ENCODE assay signal across 12 cellular contexts in the genomic region with DNA sequence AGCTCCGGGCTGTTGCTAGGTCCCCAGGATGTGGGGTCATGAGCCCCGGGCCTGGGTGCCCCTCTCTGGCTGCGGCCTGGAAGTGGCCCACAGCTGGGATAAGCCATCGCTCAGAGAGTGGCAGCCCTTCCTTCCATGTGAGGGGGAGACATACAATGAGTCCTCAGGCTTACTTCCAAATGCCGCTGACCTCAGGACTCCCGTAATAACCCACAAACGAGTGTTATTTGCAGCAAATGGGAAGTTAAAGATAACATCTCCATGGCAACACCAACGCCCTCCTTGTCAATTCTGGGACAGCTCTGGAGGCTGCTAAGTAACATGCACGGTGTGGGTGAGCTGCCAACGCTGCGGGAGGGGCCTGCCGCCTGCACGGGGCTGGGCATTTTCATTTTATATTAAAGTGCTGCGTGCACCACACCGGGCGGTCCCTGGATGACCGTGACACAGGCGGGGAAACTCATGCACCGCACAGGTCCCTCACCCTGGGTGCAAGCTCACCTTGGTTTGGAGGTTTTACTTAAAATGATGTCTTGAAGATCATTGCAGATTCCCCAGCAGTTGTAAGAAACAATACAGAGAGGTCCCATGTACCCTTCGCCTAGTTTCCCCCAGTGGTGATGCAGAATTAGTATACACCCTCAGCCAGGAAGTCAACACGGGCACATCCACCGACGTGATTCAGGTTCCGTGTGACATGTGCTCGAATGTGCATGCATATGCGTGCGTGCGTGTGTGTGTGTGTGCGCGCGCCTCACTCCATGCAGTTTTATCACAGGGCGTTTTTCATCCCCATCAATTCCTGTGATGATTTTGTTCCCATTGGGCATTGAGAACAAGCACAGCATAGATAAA.
A peak's percentile ranks its signal among the peaks of the same experiment; 100 is the strongest.
DNase-seq lines count a peak whose midpoint lies in the region; ATAC-seq, FAIRE-seq and TF ChIP-seq lines count a peak whose summit lies in the region.
"Had no signal": no experiment of that assay in that cellular context is flagged by ENCODE, and none has a peak within 500 bp of the region (broad histone marks: within the 10 kb centered on the region; RNA-seq: fewer than 3 reads in every experiment).

No MANE protein-coding gene starts in this region.

- H2AFZ ChIP-seq in H1 (ENCODE audit: low read length) (no peak overlapping the region), neuronal stem cell (ENCODE audit: low read length) (no peak overlapping the region)

- no peak overlapping the region for H3K27ac Mint-ChIP-seq in WTC11
- H3K27ac Mint-ChIP-seq in activated T-cell treated with anti-CD3 and anti-CD28 coated beads, Interleukin-2, amount 50 U/mL, for 24 hours: no peak overlapping the region
- H3K27ac Mint-ChIP-seq: activated B cell treated with CpG ODN at 0.5 μM for 24 hours had no signal

- POLR2A ChIA-PET in H1 (lab: Charles Lee; ENCODE audit: partially characterized antibody): interaction anchor here (0.6 to 1.6 kb wide), 2 partner anchors 11 to 30 kb away, joined by 3 to 5 read pairs; no protein-coding TSS in a partner anchor
- POLR2A ChIA-PET in WTC11 (lab: Charles Lee): interaction anchor here (0.5 to 1.3 kb wide), 2 partner anchors 29 to 405 kb away, joined by 4 to 8 read pairs; no protein-coding TSS in a partner anchor

- H4K8ac ChIP-seq in H1 (ENCODE audit: extremely low read depth, insufficient read depth, low read length) (no peak overlapping the region), neuronal stem cell (ENCODE audit: low read depth, low read length) (no peak overlapping the region)

- H3K18ac ChIP-seq in H1 (ENCODE audit: extremely low read depth, low read length) (no peak overlapping the region), neuronal stem cell (ENCODE audit: low read length) (no peak overlapping the region)

- no peak overlapping the region for H3K4me3 ChIP-seq in H1 (ENCODE audit: extremely low read depth in 1 of 4, insufficient read depth in 2 of 4, low read depth in 3 of 4, low read length in 4 of 4)
- H3K4me3 ChIP-seq in neuronal stem cell (ENCODE audit: low read length in 2 of 2): no peak overlapping the region

- TF ChIP-seq POLR2A in H1 (IDR thresholded peaks at IDR 0.05; ENCODE audit: control extremely low read depth in 1 of 2, low read depth in 2 of 2, low read length in 2 of 2): no peak

- H3K36me3 ChIP-seq in H1 (ENCODE audit: control insufficient read depth in 2 of 4, insufficient read depth in 4 of 4, low read length in 3 of 4) (no peaks in the 10 kb centered on the region), neuronal stem cell (replicated peaks in 1 of 2; ENCODE audit: control insufficient read depth in 2 of 2, insufficient read depth in 2 of 2, low read length in 2 of 2) (no peaks in the 10 kb centered on the region)
- H3K36me3 ChIP-seq: neutrophil had no signal

- H3K27ac ChIP-seq in H1 (ENCODE audit: low read depth, low read length) (no peak overlapping the region), neuronal stem cell (replicated peaks; ENCODE audit: low read length) (no peak overlapping the region)
- H3K27ac ChIP-seq: neutrophil had no signal

- peak; percentile 58 for DNase-seq in CMK (ENCODE audit: low read depth)
- DNase-seq in NOMO-1 treated with dmso at 0.1 percent for 144 hours (lab: John Stamatoyannopoulos, UW; ENCODE audit: unreplicated experiment): peak; percentile 26
- no peak for DNase-seq in H1 (ENCODE audit: low read depth in 1 of 2, low spot score in 2 of 2)
- DNase-seq in neuronal stem cell (ENCODE audit: low spot score): no peak
- no peak for DNase-seq in NCI-H1105 (lab: John Stamatoyannopoulos, UW)
- DNase-seq in NCI-H69 (lab: John Stamatoyannopoulos, UW): no peak
- no peak for DNase-seq in WTC11 (ENCODE audit: low spot score)
- no peak for DNase-seq in activated T-cell treated with anti-CD3 and anti-CD28 coated beads, Interleukin-2, amount 50 U/mL, for 24 hours
- DNase-seq: activated B cell treated with CpG ODN at 0.5 μM for 24 hours; activated naive CD4-positive, alpha-beta T cell treated with Interleukin-2 at 50 U/mL for 16 hours; KG1 had no signal

- H3K9ac ChIP-seq in H1 (replicated peaks in 1 of 4; ENCODE audit: extremely low read depth in 1 of 4, low read depth in 3 of 4, low read length in 3 of 4): no peak overlapping the region
- H3K9ac ChIP-seq in neuronal stem cell (ENCODE audit: low read depth, low read length, poor library complexity): no peak overlapping the region

- peaks cover 22% of the 10 kb centered on the region for H3K4me1 Mint-ChIP-seq in WTC11
- H3K4me1 Mint-ChIP-seq in activated T-cell treated with anti-CD3 and anti-CD28 coated beads, Interleukin-2, amount 50 U/mL, for 24 hours (ENCODE audit: low read depth): no peaks in the 10 kb centered on the region
- H3K4me1 Mint-ChIP-seq: activated B cell treated with CpG ODN at 0.5 μM for 24 hours had no signal

- H3K4me3 Mint-ChIP-seq in WTC11: no peak overlapping the region
- H3K4me3 Mint-ChIP-seq in activated T-cell treated with anti-CD3 and anti-CD28 coated beads, Interleukin-2, amount 50 U/mL, for 24 hours: no peak overlapping the region
- H3K4me3 Mint-ChIP-seq: activated B cell treated with CpG ODN at 0.5 μM for 24 hours had no signal

- H3K4me1 ChIP-seq in H1 (replicated peaks in 1 of 4; ENCODE audit: control insufficient read depth in 3 of 4, insufficient read depth in 4 of 4, low read length in 3 of 4) (peaks cover 4 to 8% (median 7%) of the 10 kb centered on the region in 4 experiments; a peak in 6 of 7 replicates), neuronal stem cell (ENCODE audit: control insufficient read depth in 2 of 2, insufficient read depth in 1 of 2, low read depth in 1 of 2, low read length in 2 of 2) (peaks cover 6 to 20% of the 10 kb centered on the region in 2 donors)

- no peaks in the 10 kb centered on the region for H3K79me2 ChIP-seq in H1 (ENCODE audit: control insufficient read depth in 1 of 2, insufficient read depth in 2 of 2, low read length in 2 of 2)

- no peaks in the 10 kb centered on the region for H3K9me3 Mint-ChIP-seq in WTC11
- no peaks in the 10 kb centered on the region for H3K9me3 Mint-ChIP-seq in activated T-cell treated with anti-CD3 and anti-CD28 coated beads, Interleukin-2, amount 50 U/mL, for 24 hours
- H3K9me3 Mint-ChIP-seq: activated B cell treated with CpG ODN at 0.5 μM for 24 hours had no signal

- H4K91ac ChIP-seq in H1 (replicated peaks; ENCODE audit: insufficient read length, low read length): no peak overlapping the region
- H4K91ac ChIP-seq in neuronal stem cell (ENCODE audit: low read depth, low read length, poor library complexity): no peak overlapping the region

- H3K4me2 ChIP-seq in H1 (ENCODE audit: insufficient read depth in 1 of 2, low read depth in 2 of 2, low read length in 2 of 2): no peak overlapping the region
- H3K4me2 ChIP-seq in neuronal stem cell (ENCODE audit: insufficient read depth, low read length, poor library complexity, severe bottlenecking): no peak overlapping the region

- ATAC-seq in WTC11: no peak

- no peak for TF ChIP-seq RAD21 in H1 (IDR thresholded peaks at IDR 0.05 in 1 of 2, conservative IDR thresholded peaks at IDR 0.05 in 1 of 2; ENCODE audit: low read depth in 2 of 2, low read length in 2 of 2)

- no peak for FAIRE-seq in H1 (lab: Jason Lieb, UNC)

- no peak overlapping the region for H3K23ac ChIP-seq in H1 (ENCODE audit: insufficient read length)
- H3K23ac ChIP-seq in neuronal stem cell (ENCODE audit: low read depth, low read length, poor library complexity): peak overlapping the region; percentile 2

- H2AK5ac ChIP-seq in H1 (ENCODE audit: low read depth, low read length): no peak overlapping the region
- peak overlapping the region; percentile 19 for H2AK5ac ChIP-seq in neuronal stem cell (ENCODE audit: low read depth, low read length)

- H3K79me1 ChIP-seq in H1 (ENCODE audit: low read depth, low read length): no peaks in the 10 kb centered on the region
- no peaks in the 10 kb centered on the region for H3K79me1 ChIP-seq in neuronal stem cell (ENCODE audit: low read depth, low read length)

- H3K27me3 ChIP-seq in H1 (replicated peaks in 1 of 4; ENCODE audit: control insufficient read depth in 3 of 4, extremely low read depth in 1 of 4, insufficient read depth in 3 of 4, low read length in 3 of 4): no peaks in the 10 kb centered on the region
- H3K27me3 ChIP-seq in neuronal stem cell (ENCODE audit: control insufficient read depth in 3 of 3, insufficient read depth in 3 of 3, low read depth in 1 of 3, low read length in 3 of 3): peaks cover 0 to 29% (median 0%) of the 10 kb centered on the region in 3 experiments

- H3K14ac ChIP-seq in H1 (ENCODE audit: insufficient read length) (no peak overlapping the region), neuronal stem cell (ENCODE audit: low read length) (no peak overlapping the region)

- no peaks in the 10 kb centered on the region; the same call in 1 of the 2 replicates for H3K23me2 ChIP-seq in H1 (ENCODE audit: low read depth, low read length)

- H2BK120ac ChIP-seq in H1 (replicated peaks; ENCODE audit: low read depth, low read length) (no peak overlapping the region), neuronal stem cell (ENCODE audit: low read depth, low read length) (no peak overlapping the region)

- H4K20me1 ChIP-seq in H1 (replicated peaks in 1 of 2; ENCODE audit: control insufficient read depth in 1 of 2, insufficient read depth in 2 of 2, low read length in 2 of 2): no peaks in the 10 kb centered on the region

- 90% methylated on average over 32 of the region's 32 CpGs; no CpG with 5 or more reads in 1 of the 2 experiments for WGBS in H1 (ENCODE audit: extremely low coverage in 1 of 2, insufficient coverage in 1 of 2, insufficient read length in 1 of 2, insufficient replicate concordance in 2 of 2, low coverage in 1 of 2, low lambda C conversion rate in 2 of 2, missing lambda C conversion rate in 1 of 2), 2 experiments
- no CpG with 5 or more reads among the region's 32 CpGs for WGBS in neuronal stem cell (ENCODE audit: extremely low coverage in 2 of 2, insufficient read length in 2 of 2, insufficient replicate concordance in 1 of 2), 2 donors

- no peak overlapping the region for H2BK15ac ChIP-seq in H1 (ENCODE audit: low read length)
- peak overlapping the region; percentile 14 for H2BK15ac ChIP-seq in neuronal stem cell (ENCODE audit: low read length)

- no peak for TF ChIP-seq CTCF in H1 (IDR thresholded peaks at IDR 0.05; ENCODE audit: control extremely low read depth in 1 of 3, insufficient read depth in 1 of 3, low read depth in 1 of 3, low read length in 3 of 3)
- TF ChIP-seq CTCF in WTC11 (IDR thresholded peaks at IDR 0.05): no peak

- no peak overlapping the region for H4K5ac ChIP-seq in H1 (ENCODE audit: insufficient read length, low read depth, low read length)

- no peaks in the 10 kb centered on the region for H3K36me3 Mint-ChIP-seq in WTC11
- no peaks in the 10 kb centered on the region for H3K36me3 Mint-ChIP-seq in activated T-cell treated with anti-CD3 and anti-CD28 coated beads, Interleukin-2, amount 50 U/mL, for 24 hours (ENCODE audit: low read depth)

- no peaks in the 10 kb centered on the region for H3K27me3 Mint-ChIP-seq in WTC11 (ENCODE audit: low read depth)
- H3K27me3 Mint-ChIP-seq in activated T-cell treated with anti-CD3 and anti-CD28 coated beads, Interleukin-2, amount 50 U/mL, for 24 hours: no peaks in the 10 kb centered on the region
- H3K27me3 Mint-ChIP-seq: activated B cell treated with CpG ODN at 0.5 μM for 24 hours had no signal

- no peak for TF ChIP-seq EP300 in H1 (IDR thresholded peaks at IDR 0.05; ENCODE audit: borderline replicate concordance in 1 of 2, low read depth in 2 of 2, low read length in 2 of 2)

- H3K9me3 ChIP-seq in H1 (ENCODE audit: insufficient read depth in 2 of 2, low read depth in 1 of 2, low read length in 1 of 2) (no peaks in the 10 kb centered on the region), neuronal stem cell (replicated peaks in 1 of 2; ENCODE audit: control insufficient read depth in 2 of 2, insufficient read depth in 1 of 2, low read depth in 1 of 2, low read length in 2 of 2) (no peaks in the 10 kb centered on the region)
- H3K9me3 ChIP-seq: neutrophil had no signal

- peak overlapping the region; percentile 13; the same call in 1 of the 2 replicates for H2BK20ac ChIP-seq in H1 (ENCODE audit: low read length)

- H3K56ac ChIP-seq in H1 (replicated peaks; ENCODE audit: insufficient read length, low read depth, low read length): no peak overlapping the region

- CTCF ChIA-PET in H1 (lab: Charles Lee; ENCODE audit: partially characterized antibody): interaction anchor here (0.7 to 1.6 kb wide), 10 partner anchors 11 to 528 kb away, joined by 3 to 6 read pairs (median 3); no protein-coding TSS in a partner anchor
- CTCF ChIA-PET in WTC11 (lab: Charles Lee): interaction anchor here (1.9 to 2.0 kb wide), 2 partner anchors 32 to 98 kb away, joined by 4 to 8 read pairs; no protein-coding TSS in a partner anchor

- H2BK12ac ChIP-seq in H1 (ENCODE audit: low read depth, low read length) (no peak overlapping the region), neuronal stem cell (ENCODE audit: low read length) (no peak overlapping the region)

- no peak overlapping the region for H3K4ac ChIP-seq in H1 (replicated peaks; ENCODE audit: insufficient read length, low read depth, low read length)
- no peak overlapping the region for H3K4ac ChIP-seq in neuronal stem cell (ENCODE audit: low read length)

- H2BK5ac ChIP-seq in H1 (ENCODE audit: low read depth, low read length) (no peak overlapping the region; the same call in 1 of the 2 replicates), neuronal stem cell (ENCODE audit: low read length) (no peak overlapping the region)

Comparison
In these comparisons a context has a peak if more than half of its experiments do, and no peak if none do; other contexts are left out.
1. DNase-seq: peak in CMK (single experiment) and NOMO-1 treated with dmso at 0.1 percent for 144 hours (single experiment); none in H1 (0 of 2), neuronal stem cell (single experiment), NCI-H1105 (single experiment), NCI-H69 (single experiment), WTC11 (single experiment) and activated T-cell treated with anti-CD3 and anti-CD28 coated beads, Interleukin-2, amount 50 U/mL, for 24 hours (single experiment).